Comparison of ENCODE assay signal across 9 cellular contexts in genomic region chr7:88758355-88759215, GRCh38. TPM values are rescaled to one million over a fixed set of nuclear protein-coding genes. Genes with fewer than 3 reads are reported as not detected.
DNase-seq lines count a peak whose midpoint lies in the region; ATAC-seq, FAIRE-seq and TF ChIP-seq lines count a peak whose summit lies in the region.
"Had no signal": no experiment of that assay in that cellular context is flagged by ENCODE, and none has a peak within 500 bp of the region (broad histone marks: within the 10 kb centered on the region; RNA-seq: fewer than 3 reads in every experiment).

No MANE protein-coding gene starts in this region.

- peak overlapping the region; percentile 9 for H3K4me3 ChIP-seq in lower leg skin (ENCODE audit: low read depth, poor library complexity, severe bottlenecking)
- peak overlapping the region in 1 of 2 donors; percentile 12 for H3K4me3 ChIP-seq in aorta (ENCODE audit: low read length in 2 of 2)

- intact Hi-C loops in lower leg skin (cut with DNase I; ENCODE audit: low total_unique reads) = no loop called here
- intact Hi-C loops in aorta (cut with DNase I) = no loop called here

- TF ChIP-seq POLR2A in lower leg skin (IDR thresholded peaks at IDR 0.05) (no peak), GM12891 (IDR thresholded peaks at IDR 0.05; ENCODE audit: low read depth, low read length) (no peak)

- peak; percentile 28 for ATAC-seq in HG02852 (IDR thresholded peaks at IDR 0.05; ENCODE audit: unreplicated experiment)
- ATAC-seq in aorta (ENCODE audit: low FRiP score) = no peak
- no peak for ATAC-seq in HG02981 (IDR thresholded peaks at IDR 0.05; ENCODE audit: unreplicated experiment)

- 5 to 6% methylated on average over 30 to 33 of the region's 33 CpGs for WGBS in lower leg skin, 2 donors
- 4 to 6% methylated on average over 33 of the region's 33 CpGs for WGBS in aorta, 2 donors

- no peaks in the 10 kb centered on the region for H3K9me3 ChIP-seq in aorta (ENCODE audit: control insufficient read depth, low read length)

- no peaks in the 10 kb centered on the region for H3K27me3 ChIP-seq in aorta (ENCODE audit: control insufficient read depth in 1 of 2, insufficient read depth in 2 of 2, low read length in 1 of 2)

- no peak for TF ChIP-seq CTCF in lower leg skin (IDR thresholded peaks at IDR 0.05)

- H3K4me1 ChIP-seq in aorta (ENCODE audit: control insufficient read depth in 1 of 2, insufficient read depth in 2 of 2, low read length in 2 of 2) = no peaks in the 10 kb centered on the region

- DNase-seq in Ammon's horn (ENCODE audit: low spot score) (peak; percentile 62), cerebellar cortex (ENCODE audit: low spot score) (peak; percentile 29), lower leg skin (ENCODE audit: low spot score in 2 of 2) (no peak), aorta (peak; percentile 30 to 75), GM12891 (ENCODE audit: insufficient read length, low spot score) (no peak), RCC 7860 (ENCODE audit: low spot score) (no peak)

- H3K36me3 ChIP-seq in aorta (ENCODE audit: control insufficient read depth in 1 of 2, insufficient read depth in 2 of 2, low read length in 1 of 2) = no peaks in the 10 kb centered on the region

- H3K27ac ChIP-seq in aorta (ENCODE audit: low read depth in 1 of 2, low read length in 2 of 2) = no peak overlapping the region

- no peak for FAIRE-seq in GM12891 (lab: Jason Lieb, UNC)
- no peak for FAIRE-seq in RCC 7860 (lab: Jason Lieb, UNC)

TF ChIP-seq in GM12891, 5 proteins besides CTCF, POLR2A, EP300 and RAD21:
- TF ChIP-seq TAF1 (IDR thresholded peaks at IDR 0.05; ENCODE audit: low read depth, low read length) (no peak), SPI1 (IDR thresholded peaks at IDR 0.05; ENCODE audit: low read depth, low read length) (no peak), POLR2AphosphoS5 (IDR thresholded peaks at IDR 0.05; ENCODE audit: low read depth, low read length) (no peak), PAX5 (IDR thresholded peaks at IDR 0.05; ENCODE audit: insufficient read depth, low read length, severe bottlenecking) (no peak), POU2F2 (IDR thresholded peaks at IDR 0.05; ENCODE audit: low read depth, low read length) (no peak)

RNA-seq across cellular contexts. Expression of gene ZNF804B, which starts 0.9 kb away (rescaled TPM):
- total RNA-seq in lower leg skin = not detected
- total RNA-seq in aorta = not detected
- not detected for polyA plus RNA-seq in aorta
- polyA plus RNA-seq in GM12891 (2012; ENCODE audit: low read depth, missing spikeins) = not detected
- total RNA-seq: activated CD8-positive, alpha-beta memory T cell treated with anti-CD3 and anti-CD28 coated beads for 36 hours had no signal

RNA-seq across cellular contexts. Expression of gene TEX47, which starts 37.0 kb away (rescaled TPM):
- total RNA-seq in lower leg skin (not detected), aorta (not detected)
- polyA plus RNA-seq in aorta = not detected
- polyA plus RNA-seq in GM12891 (2012; ENCODE audit: low read depth, missing spikeins) = not detected
- total RNA-seq: activated CD8-positive, alpha-beta memory T cell treated with anti-CD3 and anti-CD28 coated beads for 36 hours had no signal

Comparison
In these comparisons a context has a peak if more than half of its experiments do, and no peak if none do; other contexts are left out.
1. DNase-seq: peak in Ammon's horn (single experiment), cerebellar cortex (single experiment) and aorta (2 of 2); none in lower leg skin (0 of 2), GM12891 (single experiment) and RCC 7860 (single experiment).